Comparison of ENCODE assay signal across 9 cellular contexts in the genomic region with DNA sequence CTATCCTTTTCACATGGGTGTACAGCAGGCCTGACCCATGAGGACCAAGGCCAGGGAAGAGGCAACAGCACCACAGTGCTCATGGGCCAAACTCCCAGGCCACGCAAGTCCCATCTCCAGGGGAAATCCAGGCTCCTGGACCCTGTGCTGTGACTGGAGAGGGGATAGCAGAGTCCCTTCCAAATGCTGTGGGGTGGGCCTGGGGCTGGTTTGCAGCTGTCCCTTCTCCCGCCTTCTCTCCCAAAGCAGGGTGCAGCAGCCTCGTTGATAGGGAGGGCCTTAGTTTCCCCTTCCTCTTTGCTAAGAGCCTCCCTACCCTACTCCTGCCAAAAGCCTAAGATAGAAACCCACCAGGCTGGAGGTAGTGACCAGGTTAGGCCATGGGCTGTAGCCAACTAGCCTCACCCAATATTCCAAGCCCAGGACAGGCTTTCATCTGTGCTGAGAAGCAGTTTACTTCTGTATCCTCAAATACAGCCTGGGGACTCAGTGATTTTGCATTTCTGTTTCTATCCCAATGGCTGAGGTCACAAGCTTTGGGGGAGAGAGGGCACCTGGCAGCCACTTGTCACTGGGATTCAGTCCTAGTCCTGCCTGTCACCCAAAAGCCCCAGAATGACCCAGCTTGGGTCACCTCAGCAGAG. TPM values are rescaled to one million over a fixed set of nuclear protein-coding genes. Genes with fewer than 3 reads are reported as not detected.
DNase-seq lines count a peak whose midpoint lies in the region; ATAC-seq and TF ChIP-seq lines count a peak whose summit lies in the region.
"Had no signal": no experiment of that assay in that cellular context is flagged by ENCODE, and none has a peak within 500 bp of the region (broad histone marks: within the 10 kb centered on the region; RNA-seq: fewer than 3 reads in every experiment).

No MANE protein-coding gene starts in this region.

- no peak for TF ChIP-seq EP300 in tibial nerve (IDR thresholded peaks at IDR 0.05)

- peak overlapping the region; percentile 87 to 91 for H3K4me3 Mint-ChIP-seq in activated T-cell treated with anti-CD3 and anti-CD28 coated beads, Interleukin-2, amount 50 U/mL, for 72 hours

- TF ChIP-seq CTCF in lung (IDR thresholded peaks at IDR 0.05; ENCODE audit: control extremely low read depth, extremely low read depth) (no peak), tibial nerve (IDR thresholded peaks at IDR 0.05) (no peak)

- H3K36me3 Mint-ChIP-seq in activated T-cell treated with anti-CD3 and anti-CD28 coated beads, Interleukin-2, amount 50 U/mL, for 72 hours (ENCODE audit: insufficient read depth in 2 of 2): peaks cover 0 to 2% of the 10 kb centered on the region in 2 donors

- H3K27me3 ChIP-seq in lung (ENCODE audit: control insufficient read depth, insufficient read depth) (no peaks in the 10 kb centered on the region), tibial nerve (no peaks in the 10 kb centered on the region)

- ATAC-seq in activated T-cell treated with anti-CD3 and anti-CD28 coated beads, Interleukin-2, amount 50 U/mL, for 72 hours (replicated peaks in 1 of 2): peak in 1 of 2 donors; percentile 2
- ATAC-seq in lung (ENCODE audit: insufficient read depth, low FRiP score) (no peak), GM21786 (IDR thresholded peaks at IDR 0.05; ENCODE audit: unreplicated experiment) (no peak)

- H3K27me3 Mint-ChIP-seq in activated T-cell treated with anti-CD3 and anti-CD28 coated beads, Interleukin-2, amount 50 U/mL, for 72 hours (ENCODE audit: low read depth): no peaks in the 10 kb centered on the region

- H3K4me1 ChIP-seq in lung (ENCODE audit: control insufficient read depth in 2 of 2, insufficient read depth in 2 of 2, low read length in 2 of 2) (peaks cover 0 to 26% of the 10 kb centered on the region in 2 donors), tibial nerve (peaks cover 0 to 56% (median 36%) of the 10 kb centered on the region in 4 donors)

- H3K27ac ChIP-seq in angular gyrus (ENCODE audit: low read depth, low read length): peak overlapping the region; percentile 82
- peak overlapping the region; percentile 86 to 95 for H3K27ac ChIP-seq in lung (ENCODE audit: low read depth in 1 of 2, low read length in 1 of 2)
- peak overlapping the region; percentile 81 to 96 (median 92) for H3K27ac ChIP-seq in tibial nerve
- H3K27ac ChIP-seq: SK-N-MC had no signal

- H3K4me1 Mint-ChIP-seq in activated T-cell treated with anti-CD3 and anti-CD28 coated beads, Interleukin-2, amount 50 U/mL, for 72 hours (ENCODE audit: low read depth): peaks cover 33% of the 10 kb centered on the region

- no peak for DNase-seq in activated T-cell treated with anti-CD3 and anti-CD28 coated beads, Interleukin-2, amount 50 U/mL, for 72 hours
- DNase-seq in activated T-cell treated with anti-CD3 and anti-CD28 coated beads, Interleukin-2, amount 50 U/mL, for 1 hour: no peak
- DNase-seq in lung (ENCODE audit: low spot score) (no peak), tibial nerve (ENCODE audit: low spot score in 2 of 2) (peak in 1 of 2 donors; percentile 6), NCI-H345 (lab: John Stamatoyannopoulos, UW) (no peak)
- DNase-seq in stimulated activated CD4-positive, alpha-beta T cell treated with anti-CD3 and anti-CD28 coated beads, Interleukin-4, amount 100 ng/mL, for 4 hours: no peak

- WGBS in lung, 2 donors: 69 to 70% methylated on average over 3 of the region's 3 CpGs
- WGBS in tibial nerve, 2 donors: 76 to 83% methylated on average over 3 of the region's 3 CpGs

- peak overlapping the region; percentile 75 for H3K27ac Mint-ChIP-seq in activated T-cell treated with anti-CD3 and anti-CD28 coated beads, Interleukin-2, amount 50 U/mL, for 72 hours

- H3K4me3 ChIP-seq in lung: peak overlapping the region; percentile 78
- H3K4me3 ChIP-seq in tibial nerve: peak overlapping the region; percentile 65 to 89 (median 79)
- H3K4me3 ChIP-seq: SK-N-MC had no signal

- TF ChIP-seq POLR2A in tibial nerve (IDR thresholded peaks at IDR 0.05): no peak

- H3K36me3 ChIP-seq in lung (ENCODE audit: control insufficient read depth in 2 of 2, insufficient read depth in 2 of 2, low read length in 2 of 2): peaks cover 0 to 26% of the 10 kb centered on the region in 2 donors
- peaks cover 0 to 28% (median 9%) of the 10 kb centered on the region in 3 donors for H3K36me3 ChIP-seq in tibial nerve

- no peaks in the 10 kb centered on the region for H3K9me3 ChIP-seq in lung (ENCODE audit: control insufficient read depth in 2 of 2, insufficient read depth in 1 of 2, low read length in 1 of 2)
- H3K9me3 ChIP-seq in tibial nerve: no peaks in the 10 kb centered on the region

- no peaks in the 10 kb centered on the region for H3K9me3 Mint-ChIP-seq in activated T-cell treated with anti-CD3 and anti-CD28 coated beads, Interleukin-2, amount 50 U/mL, for 72 hours

RNA-seq across cellular contexts. Expression of gene CTSZ, which starts 1.4 kb away (rescaled TPM):
- total RNA-seq in activated T-cell treated with anti-CD3 and anti-CD28 coated beads, Interleukin-2, amount 50 U/mL, for 72 hours: 10 to 100 TPM; 44.5 to 51.6 TPM
- total RNA-seq in lung (100 to 1,000 TPM; 105 to 393 TPM), tibial nerve (100 to 1,000 TPM in 2 of 4 donors, 10 to 100 TPM in 2; 83.5 to 145 (median 105) TPM)
- polyA plus RNA-seq in lung: 100 to 1,000 TPM; 189 to 558 TPM

RNA-seq across cellular contexts. Expression of gene TUBB1, which starts 13.6 kb away (rescaled TPM):
- not detected for total RNA-seq in activated T-cell treated with anti-CD3 and anti-CD28 coated beads, Interleukin-2, amount 50 U/mL, for 72 hours
- total RNA-seq in lung (1 to 10 TPM in 1 of 2 donors, under 1 TPM in 1; 0.64 to 6.6 TPM), tibial nerve (under 1 TPM in 3 of 4 donors, not detected in 1; 0.21 to 0.60 (median 0.59) TPM)
- 1 to 10 TPM in 1 of 2 donors, under 1 TPM in 1; 0.87 to 6.8 TPM for polyA plus RNA-seq in lung

RNA-seq across cellular contexts. Expression of gene NELFCD, which starts 24.6 kb away (rescaled TPM):
- 10 to 100 TPM; 66.2 to 67.5 TPM for total RNA-seq in activated T-cell treated with anti-CD3 and anti-CD28 coated beads, Interleukin-2, amount 50 U/mL, for 72 hours
- total RNA-seq in lung (10 to 100 TPM; 46.4 to 93.9 TPM), tibial nerve (10 to 100 TPM; 54.2 to 72.9 (median 56.8) TPM)
- polyA plus RNA-seq in lung: 10 to 100 TPM; 31.5 to 38.3 TPM

RNA-seq across cellular contexts. Expression of gene ATP5F1E, which starts 26.5 kb away (rescaled TPM):
- total RNA-seq in activated T-cell treated with anti-CD3 and anti-CD28 coated beads, Interleukin-2, amount 50 U/mL, for 72 hours: 10 to 100 TPM; 55.7 to 56.4 TPM
- total RNA-seq in lung: 10 to 100 TPM; 18.4 to 74.3 TPM
- polyA plus RNA-seq in lung: 10 to 100 TPM; 53.9 to 88.8 TPM
- 10 to 100 TPM; 15.1 to 35.2 (median 27.7) TPM for total RNA-seq in tibial nerve

RNA-seq across cellular contexts. Expression of gene PRELID3B, which starts 36.9 kb away (rescaled TPM):
- total RNA-seq in activated T-cell treated with anti-CD3 and anti-CD28 coated beads, Interleukin-2, amount 50 U/mL, for 72 hours: 100 to 1,000 TPM; 168 to 181 TPM
- 10 to 100 TPM; 48.7 to 61.1 TPM for total RNA-seq in lung
- 10 to 100 TPM; 19.9 to 33.7 TPM for polyA plus RNA-seq in lung
- total RNA-seq in tibial nerve: 10 to 100 TPM; 19.2 to 34.5 (median 23.1) TPM
